In genomic region chr16:57297856-57298255, GRCh38 we compare ENCODE assay signal across 12 cellular contexts. TPM values are rescaled to one million over a fixed set of nuclear protein-coding genes. Genes with fewer than 3 reads are reported as not detected.
DNase-seq lines count a peak whose midpoint lies in the region; ATAC-seq and TF ChIP-seq lines count a peak whose summit lies in the region.
"Had no signal": no experiment of that assay in that cellular context is flagged by ENCODE, and none has a peak within 500 bp of the region (broad histone marks: within the 10 kb centered on the region; RNA-seq: fewer than 3 reads in every experiment).

No MANE protein-coding gene starts in this region.

- POLR2A ChIA-PET in naive thymus-derived CD4-positive, alpha-beta T cell (lab: Charles Lee): interaction anchor here (0.6 to 1.4 kb wide), 4 partner anchors 16 to 28 kb away, joined by 3 to 5 read pairs (median 4); no protein-coding TSS in a partner anchor

- H3K27me3 Mint-ChIP-seq in naive thymus-derived CD4-positive, alpha-beta T cell: peaks cover 0 to 4% (median 0%) of the 10 kb centered on the region in 5 donors

- H2AFZ ChIP-seq in smooth muscle cell (ENCODE audit: low read depth): no peak overlapping the region

- H3K4me3 Mint-ChIP-seq in naive thymus-derived CD4-positive, alpha-beta T cell: peak overlapping the region in 8 of 10 donors; percentile 33 to 86 (median 70)
- H3K4me3 Mint-ChIP-seq: dendritic cell treated with granulocyte-macrophage colony-stimulating factor and Interleukin-4, amounts not matched to agents 40 ng/mL and 50 ng/mL, for 4 days had no signal

- H3K4me1 ChIP-seq in DOHH2 (ENCODE audit: control insufficient read depth, low read length) (peaks cover 30% of the 10 kb centered on the region), smooth muscle cell (ENCODE audit: low read depth) (no peaks in the 10 kb centered on the region)
- peaks cover 11 to 24% of the 10 kb centered on the region in 2 donors for H3K4me1 ChIP-seq in naive thymus-derived CD4-positive, alpha-beta T cell (ENCODE audit: control insufficient read depth in 2 of 2, insufficient read depth in 2 of 2, low read length in 2 of 2)

- peak overlapping the region; percentile 78 for H3K4me3 ChIP-seq in DOHH2 (ENCODE audit: low read length)
- H3K4me3 ChIP-seq in naive thymus-derived CD4-positive, alpha-beta T cell (ENCODE audit: low read length): peak overlapping the region; percentile 9
- no peak overlapping the region for H3K4me3 ChIP-seq in smooth muscle cell
- H3K4me3 ChIP-seq: stomach had no signal

- 64% methylated on average over 13 of the region's 13 CpGs for WGBS in smooth muscle cell (ENCODE audit: low lambda C conversion rate)

- no peak overlapping the region for H3K9ac ChIP-seq in smooth muscle cell (ENCODE audit: low read depth)

- peaks cover 4 to 16% (median 11%) of the 10 kb centered on the region in 7 donors for H3K4me1 Mint-ChIP-seq in naive thymus-derived CD4-positive, alpha-beta T cell

- no peaks in the 10 kb centered on the region for H3K9me3 Mint-ChIP-seq in naive thymus-derived CD4-positive, alpha-beta T cell
- H3K9me3 Mint-ChIP-seq: dendritic cell treated with granulocyte-macrophage colony-stimulating factor and Interleukin-4, amounts not matched to agents 40 ng/mL and 50 ng/mL, for 4 days had no signal

- H3K27ac Mint-ChIP-seq in naive thymus-derived CD4-positive, alpha-beta T cell: peak overlapping the region in 6 of 9 donors; percentile 86 to 97 (median 94)
- H3K27ac Mint-ChIP-seq: dendritic cell treated with granulocyte-macrophage colony-stimulating factor and Interleukin-4, amounts not matched to agents 40 ng/mL and 50 ng/mL, for 4 days had no signal

- H3K9me3 ChIP-seq in DOHH2 (ENCODE audit: control insufficient read depth, insufficient read depth, low read length) (no peaks in the 10 kb centered on the region), smooth muscle cell (replicated peaks; ENCODE audit: low read depth) (no peaks in the 10 kb centered on the region)
- H3K9me3 ChIP-seq in naive thymus-derived CD4-positive, alpha-beta T cell (ENCODE audit: control insufficient read depth in 2 of 3, low read length in 3 of 3): no peaks in the 10 kb centered on the region
- H3K9me3 ChIP-seq: stomach had no signal

- no peaks in the 10 kb centered on the region for H4K20me1 ChIP-seq in DOHH2 (ENCODE audit: control insufficient read depth, insufficient read depth, low read depth, low read length)
- H4K20me1 ChIP-seq in smooth muscle cell (ENCODE audit: low read depth): no peaks in the 10 kb centered on the region

- H3K36me3 ChIP-seq in DOHH2 (ENCODE audit: control insufficient read depth, low read length): no peaks in the 10 kb centered on the region
- no peaks in the 10 kb centered on the region for H3K36me3 ChIP-seq in naive thymus-derived CD4-positive, alpha-beta T cell (ENCODE audit: control insufficient read depth in 2 of 3, insufficient read depth in 3 of 3, low read length in 3 of 3)
- no peaks in the 10 kb centered on the region for H3K36me3 ChIP-seq in smooth muscle cell (ENCODE audit: low read depth)
- H3K36me3 ChIP-seq: stomach had no signal

- no peak overlapping the region for H3K27ac ChIP-seq in DOHH2 (ENCODE audit: low read depth, low read length)
- H3K27ac ChIP-seq in naive thymus-derived CD4-positive, alpha-beta T cell (ENCODE audit: low read depth, low read length): peak overlapping the region; percentile 53
- H3K27ac ChIP-seq in smooth muscle cell (ENCODE audit: low read depth): no peak overlapping the region
- H3K27ac ChIP-seq: stomach had no signal

- no peaks in the 10 kb centered on the region for H3K79me2 ChIP-seq in DOHH2 (ENCODE audit: control insufficient read depth, low read length)
- H3K79me2 ChIP-seq in smooth muscle cell (ENCODE audit: low read depth): no peaks in the 10 kb centered on the region

- H3F3A ChIP-seq in DOHH2 (ENCODE audit: control insufficient read depth, insufficient read depth): peaks cover 13% of the 10 kb centered on the region; the same call in 1 of the 2 replicates
- no peaks in the 10 kb centered on the region for H3F3A ChIP-seq in smooth muscle cell (ENCODE audit: low read depth)

- DNase-seq in NCI-H82 treated with DMSO at 0.1 percent for 48 hours (lab: John Stamatoyannopoulos, UW; ENCODE audit: unreplicated experiment) (peak; percentile 7), smooth muscle cell (lab: John Stamatoyannopoulos, UW; ENCODE audit: unreplicated experiment) (no peak)
- DNase-seq in activated T-cell treated with anti-CD3 and anti-CD28 coated beads, Interleukin-2, amount 50 U/mL, for 1 hour: peak; percentile 56
- peak in 7 of 9 donors; percentile 46 to 77 (median 65) for DNase-seq in naive thymus-derived CD4-positive, alpha-beta T cell
- DNase-seq: activated CD4-positive, CD25-positive, alpha-beta regulatory T cell treated with anti-CD3 and anti-CD28 coated beads, Interleukin-2, amount 50 U/mL, for 72 hours; NCI-H226; stomach had no signal

- ATAC-seq in naive thymus-derived CD4-positive, alpha-beta T cell: peak; percentile 5
- ATAC-seq in GM19395 (IDR thresholded peaks at IDR 0.05; ENCODE audit: unreplicated experiment) (no peak), GM18861 (IDR thresholded peaks at IDR 0.05; ENCODE audit: unreplicated experiment) (no peak), GM18867 (IDR thresholded peaks at IDR 0.05; ENCODE audit: unreplicated experiment) (no peak)

- TF ChIP-seq CTCF in DOHH2 (IDR thresholded peaks at IDR 0.05; ENCODE audit: low read depth, low read length, poor library complexity, severe bottlenecking): no peak
- TF ChIP-seq CTCF in smooth muscle cell (IDR thresholded peaks at IDR 0.05; ENCODE audit: borderline replicate concordance, insufficient read depth, poor library complexity, severe bottlenecking): no peak

- H3K9me2 ChIP-seq in DOHH2 (replicated peaks; ENCODE audit: control insufficient read depth, low read length): no peaks in the 10 kb centered on the region

- H3K27me3 ChIP-seq in DOHH2 (ENCODE audit: control insufficient read depth, low read length): peaks cover 10% of the 10 kb centered on the region
- no peaks in the 10 kb centered on the region for H3K27me3 ChIP-seq in naive thymus-derived CD4-positive, alpha-beta T cell (ENCODE audit: control insufficient read depth in 2 of 2, insufficient read depth in 2 of 2, low read length in 2 of 2)
- H3K27me3 ChIP-seq in smooth muscle cell (ENCODE audit: low read depth): no peaks in the 10 kb centered on the region
- H3K27me3 ChIP-seq: stomach had no signal

- intact Hi-C loops in naive thymus-derived CD4-positive, alpha-beta T cell (cut with micrococcal nuclease): no loop called here

- CTCF ChIA-PET in naive thymus-derived CD4-positive, alpha-beta T cell (lab: Charles Lee): interaction anchor here (2.4 kb wide), 1 partner anchor 17 kb away, joined by 9 read pairs; no protein-coding TSS in a partner anchor

- H3K4me2 ChIP-seq in DOHH2 (ENCODE audit: low read length): peak overlapping the region; percentile 66
- H3K4me2 ChIP-seq in smooth muscle cell: no peak overlapping the region

- no peaks in the 10 kb centered on the region for H3K36me3 Mint-ChIP-seq in naive thymus-derived CD4-positive, alpha-beta T cell

RNA-seq across cellular contexts. Expression of gene PLLP, which starts 13.4 kb away (rescaled TPM):
- total RNA-seq in naive thymus-derived CD4-positive, alpha-beta T cell: 1 to 10 TPM in 4 of 5 experiments, under 1 TPM in 1; 0.36 to 8.4 (median 3.3) TPM
- 10 to 100 TPM; 10.0 to 26.0 TPM for polyA plus RNA-seq in naive thymus-derived CD4-positive, alpha-beta T cell
- 0.81 TPM in 1 of 2 replicates, not detected in the other for total RNA-seq in smooth muscle cell
- polyA plus RNA-seq in smooth muscle cell: 0.33 and 0.59 TPM in 2 replicates

RNA-seq across cellular contexts. Expression of gene ARL2BP, which starts 52.8 kb away (rescaled TPM):
- total RNA-seq in naive thymus-derived CD4-positive, alpha-beta T cell: 10 to 100 TPM; 32.6 to 57.7 (median 37.9) TPM
- polyA plus RNA-seq in naive thymus-derived CD4-positive, alpha-beta T cell: 100 to 1,000 TPM; 146 to 166 TPM
- 78.1 and 85.6 TPM in 2 replicates for total RNA-seq in smooth muscle cell
- polyA plus RNA-seq in smooth muscle cell: 68.9 and 88.0 TPM in 2 replicates
